9 cellular contexts compared by ENCODE assay signal in the genomic region with DNA sequence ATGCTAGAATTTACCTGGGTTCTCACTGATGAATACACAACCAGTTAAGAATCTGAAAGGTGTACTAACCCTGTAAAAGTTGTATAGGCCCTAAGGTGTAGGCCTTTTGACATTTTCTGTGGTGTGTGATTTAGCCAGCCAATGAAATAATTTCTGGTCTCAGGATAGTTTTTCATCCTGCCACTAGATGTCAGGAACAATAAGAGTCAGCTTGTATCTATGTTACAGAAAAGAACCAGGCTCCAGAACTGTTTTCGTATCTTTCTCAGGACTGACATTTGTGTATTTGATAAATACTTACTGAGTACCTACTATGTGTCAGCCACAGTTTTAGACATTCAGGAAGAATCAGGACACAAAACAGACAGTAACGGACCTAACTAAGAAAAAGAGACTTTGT.
A peak's percentile ranks its signal among the peaks of the same experiment; 100 is the strongest.
DNase-seq lines count a peak whose midpoint lies in the region; ATAC-seq, FAIRE-seq and TF ChIP-seq lines count a peak whose summit lies in the region.
"Had no signal": no experiment of that assay in that cellular context is flagged by ENCODE, and none has a peak within 500 bp of the region (broad histone marks: within the 10 kb centered on the region; RNA-seq: fewer than 3 reads in every experiment).

No MANE protein-coding gene starts in this region.

- TF ChIP-seq CTCF in WI38 (IDR thresholded peaks at IDR 0.05; ENCODE audit: low read depth, low read length) (peak; percentile 43; the same call in 1 of the 2 replicates), kidney (IDR thresholded peaks at IDR 0.05; ENCODE audit: borderline replicate concordance, extremely low read depth, insufficient read depth) (peak; percentile 33), suprapubic skin (IDR thresholded peaks at IDR 0.05) (no peak)

- no peak for TF ChIP-seq EP300 in suprapubic skin (IDR thresholded peaks at IDR 0.05)

- no peak overlapping the region for H3K27ac Mint-ChIP-seq in activated CD4-positive, alpha-beta T cell treated with anti-CD3 and anti-CD28 coated beads, Interleukin-2, amount 10 ng/mL, durations not matched to agents 7 days and 5 days

- no peaks in the 10 kb centered on the region for H3K27me3 Mint-ChIP-seq in activated CD4-positive, alpha-beta T cell treated with anti-CD3 and anti-CD28 coated beads, Interleukin-2, amount 10 ng/mL, durations not matched to agents 7 days and 5 days
- H3K27me3 Mint-ChIP-seq: central memory CD8-positive, alpha-beta T cell had no signal

- H3K9me3 Mint-ChIP-seq in activated CD4-positive, alpha-beta T cell treated with anti-CD3 and anti-CD28 coated beads, Interleukin-2, amount 10 ng/mL, durations not matched to agents 7 days and 5 days: no peaks in the 10 kb centered on the region

- H3K36me3 Mint-ChIP-seq in activated CD4-positive, alpha-beta T cell treated with anti-CD3 and anti-CD28 coated beads, Interleukin-2, amount 10 ng/mL, durations not matched to agents 7 days and 5 days (ENCODE audit: low read depth): no peaks in the 10 kb centered on the region

- no peak overlapping the region for H3K4me3 Mint-ChIP-seq in activated CD4-positive, alpha-beta T cell treated with anti-CD3 and anti-CD28 coated beads, Interleukin-2, amount 10 ng/mL, durations not matched to agents 7 days and 5 days
- H3K4me3 Mint-ChIP-seq: central memory CD8-positive, alpha-beta T cell had no signal

- peak; percentile 38 for FAIRE-seq in kidney (lab: Jason Lieb, UNC)

- H3K9me3 ChIP-seq in kidney (ENCODE audit: control insufficient read depth in 1 of 2, low read length in 2 of 2) (no peaks in the 10 kb centered on the region), suprapubic skin (no peaks in the 10 kb centered on the region)

- no peak overlapping the region for H3K27ac ChIP-seq in kidney (ENCODE audit: low read depth in 2 of 2, low read length in 2 of 2)
- H3K27ac ChIP-seq in suprapubic skin: no peak overlapping the region

- H3K4me3 ChIP-seq in WI38 (ENCODE audit: low read depth, low read length): no peak overlapping the region
- no peak overlapping the region for H3K4me3 ChIP-seq in kidney (ENCODE audit: low read length in 2 of 2)
- H3K4me3 ChIP-seq in suprapubic skin: no peak overlapping the region

- 58% methylated on average over 2 of the region's 2 CpGs for WGBS in suprapubic skin

- intact Hi-C loops in kidney (cut with DNase I): no loop called here

- no peaks in the 10 kb centered on the region for H3K36me3 ChIP-seq in kidney (ENCODE audit: control insufficient read depth in 1 of 2, insufficient read depth in 2 of 2, low read length in 2 of 2)
- no peaks in the 10 kb centered on the region for H3K36me3 ChIP-seq in suprapubic skin

- peak; percentile 86 for ATAC-seq in GM18502 (IDR thresholded peaks at IDR 0.05; ENCODE audit: poor library complexity, unreplicated experiment)
- ATAC-seq in HG03575 (IDR thresholded peaks at IDR 0.05; ENCODE audit: extremely low read depth, insufficient number of reproducible peaks, low FRiP score, unreplicated experiment): peak; percentile 82

- H3K9ac ChIP-seq in kidney (ENCODE audit: low read length in 2 of 2): no peak overlapping the region

- DNase-seq in A172 (ENCODE audit: low spot score) (peak; percentile 53), kidney (no peak), GM19238 (ENCODE audit: insufficient read length, low spot score) (no peak), suprapubic skin (ENCODE audit: low spot score in 2 of 2) (no peak)
- no peak for DNase-seq in activated CD4-positive, alpha-beta T cell treated with anti-CD3 and anti-CD28 coated beads, Interleukin-2, amount 10 ng/mL, durations not matched to agents 7 days and 5 days

- CTCF ChIA-PET in activated CD4-positive, alpha-beta T cell treated with anti-CD3 and anti-CD28 coated beads, Interleukin-2, amount 10 ng/mL, durations not matched to agents 7 days and 5 days (lab: Charles Lee): no interaction called here

- H3K27me3 ChIP-seq in suprapubic skin: no peaks in the 10 kb centered on the region

- TF ChIP-seq POLR2A in suprapubic skin (IDR thresholded peaks at IDR 0.05): no peak

- no peaks in the 10 kb centered on the region for H3K4me1 Mint-ChIP-seq in activated CD4-positive, alpha-beta T cell treated with anti-CD3 and anti-CD28 coated beads, Interleukin-2, amount 10 ng/mL, durations not matched to agents 7 days and 5 days
- H3K4me1 Mint-ChIP-seq: central memory CD8-positive, alpha-beta T cell had no signal

- no peaks in the 10 kb centered on the region for H3K4me1 ChIP-seq in kidney (ENCODE audit: control insufficient read depth in 1 of 2, insufficient read depth in 1 of 2, low read depth in 1 of 2, low read length in 2 of 2)
- H3K4me1 ChIP-seq in suprapubic skin: no peaks in the 10 kb centered on the region

- POLR2A ChIA-PET in activated CD4-positive, alpha-beta T cell treated with anti-CD3 and anti-CD28 coated beads, Interleukin-2, amount 10 ng/mL, durations not matched to agents 7 days and 5 days (lab: Charles Lee): no interaction called here

Comparison
In these comparisons a context has a peak if more than half of its experiments do, and no peak if none do; other contexts are left out.
1. CTCF ChIP-seq: peak in WI38 (single experiment) and kidney (single experiment); none in suprapubic skin (0 of 2).